Comparison of ENCODE assay signal across 8 cellular contexts in the genomic region with DNA sequence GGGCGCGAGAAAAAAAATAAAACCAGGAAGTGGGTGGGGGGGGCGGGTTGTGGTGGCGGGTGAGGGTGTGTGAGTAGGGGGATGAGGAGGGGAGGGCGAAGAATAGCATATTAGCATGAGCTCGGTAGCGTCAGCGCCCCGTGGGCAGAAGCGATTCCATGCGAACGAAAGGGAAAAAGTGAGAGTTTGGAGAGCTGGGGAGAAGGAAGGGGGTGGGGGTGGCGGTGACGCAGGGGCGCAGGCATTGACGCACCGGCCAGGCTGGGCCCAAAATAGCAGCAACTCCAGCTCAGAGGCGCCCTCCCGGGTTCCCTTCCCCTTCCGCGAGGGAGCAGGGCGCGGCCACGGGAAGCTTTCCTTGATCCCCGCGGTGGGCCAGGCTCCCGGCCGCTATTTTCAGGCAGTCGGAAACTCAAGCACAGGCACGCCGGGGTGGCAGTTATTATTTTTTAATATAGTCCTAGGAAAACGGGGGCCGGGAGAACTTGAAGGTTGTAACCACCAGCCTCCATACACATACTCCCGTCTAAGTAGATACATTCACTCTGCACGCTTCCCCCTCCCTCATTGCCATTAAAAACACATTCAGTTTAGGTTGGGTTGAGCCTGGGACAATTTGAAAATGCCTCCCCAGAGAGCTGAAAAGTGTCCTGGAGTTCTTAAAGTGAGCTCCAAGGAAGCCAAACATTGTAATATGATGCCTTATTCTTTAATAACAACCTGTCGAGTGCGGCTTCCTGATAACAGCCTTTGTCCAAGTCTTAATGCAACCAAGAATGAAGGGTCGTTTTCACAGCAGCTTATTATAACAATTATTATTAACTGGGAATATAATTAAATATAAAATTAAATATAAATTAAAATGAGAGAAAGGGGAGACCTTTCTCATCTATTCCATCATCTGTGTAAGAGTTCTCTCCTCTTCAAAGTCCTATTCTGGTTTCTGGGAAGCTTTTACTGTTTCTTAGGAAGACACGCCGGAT. TPM values are rescaled to one million over a fixed set of nuclear protein-coding genes. Genes with fewer than 3 reads are reported as not detected.
DNase-seq lines count a peak whose midpoint lies in the region; ATAC-seq and TF ChIP-seq lines count a peak whose summit lies in the region.

No MANE protein-coding gene starts in this region.

- H3K9ac ChIP-seq in SK-N-SH = peak overlapping the region; percentile 74

- H3K9me3 ChIP-seq in Caco-2 (no peaks in the 10 kb centered on the region), SK-N-SH (no peaks in the 10 kb centered on the region), osteoblast (ENCODE audit: low read depth, low read length) (no peaks in the 10 kb centered on the region), thoracic aorta (no peaks in the 10 kb centered on the region)

- 3% methylated on average over 32 of the region's 40 CpGs for WGBS in SK-N-SH (ENCODE audit: low lambda C conversion rate)

- H3K36me3 Mint-ChIP-seq in Caco-2 (ENCODE audit: insufficient read depth, unreplicated experiment) = peaks cover 37% of the 10 kb centered on the region
- H3K36me3 Mint-ChIP-seq in activated naive CD8-positive, alpha-beta T cell = peaks cover 11% of the 10 kb centered on the region

- H2AFZ ChIP-seq in SK-N-SH (ENCODE audit: low read depth) (peak overlapping the region; percentile 88), osteoblast (ENCODE audit: low read length) (no peak overlapping the region)

- H3K9me3 Mint-ChIP-seq in Caco-2 (ENCODE audit: unreplicated experiment) = no peaks in the 10 kb centered on the region
- H3K9me3 Mint-ChIP-seq in activated naive CD8-positive, alpha-beta T cell (ENCODE audit: low read depth) = no peaks in the 10 kb centered on the region

- peaks cover 3% of the 10 kb centered on the region for H3K27me3 Mint-ChIP-seq in Caco-2 (ENCODE audit: insufficient read depth, unreplicated experiment)
- H3K27me3 Mint-ChIP-seq in activated naive CD8-positive, alpha-beta T cell = no peaks in the 10 kb centered on the region

- TF ChIP-seq CTCF in Caco-2 (IDR thresholded peaks at IDR 0.05; ENCODE audit: insufficient read depth in 1 of 2, low read depth in 1 of 2, low read length in 1 of 2, severe bottlenecking in 1 of 2, unreplicated experiment in 1 of 2) (no peak), SK-N-SH (IDR thresholded peaks at IDR 0.05) (0 out of 2 replicates have a peak, but pooled peaks have one; percentile 15), osteoblast (IDR thresholded peaks at IDR 0.05; ENCODE audit: extremely low read depth, low read depth, low read length) (no peak), thoracic aorta (IDR thresholded peaks at IDR 0.05) (no peak)

- intact Hi-C loops in Caco-2 (cut with micrococcal nuclease; ENCODE audit: unreplicated experiment) = loop anchor here (1.0 to 10.0 kb wide), 9 partner anchors 66 to 957 kb away; no protein-coding TSS in a partner anchor

- no peaks in the 10 kb centered on the region for H3K9me2 ChIP-seq in SK-N-SH

- no peaks in the 10 kb centered on the region for H4K20me1 ChIP-seq in SK-N-SH (ENCODE audit: insufficient read depth)
- H4K20me1 ChIP-seq in osteoblast (ENCODE audit: insufficient read depth, low read length) = no peaks in the 10 kb centered on the region

- peak overlapping the region; percentile 97 for H3K27ac Mint-ChIP-seq in Caco-2 (ENCODE audit: unreplicated experiment)
- H3K27ac Mint-ChIP-seq in activated naive CD8-positive, alpha-beta T cell = peak overlapping the region; percentile 95

- H3K27me3 ChIP-seq in Caco-2 (replicated peaks; ENCODE audit: control insufficient read depth, insufficient read depth, low read length) (no peaks in the 10 kb centered on the region), SK-N-SH (ENCODE audit: insufficient read depth) (peaks cover 23% of the 10 kb centered on the region), osteoblast (ENCODE audit: insufficient read depth, low read length) (no peaks in the 10 kb centered on the region), thoracic aorta (replicated peaks; ENCODE audit: insufficient read depth) (no peaks in the 10 kb centered on the region)

- ATAC-seq in GM21619 (IDR thresholded peaks at IDR 0.05; ENCODE audit: unreplicated experiment) (peak; percentile 23), thoracic aorta (ENCODE audit: insufficient number of reproducible peaks, low FRiP score, low read depth) (peak; percentile 13)

- no peak for TF ChIP-seq RAD21 in SK-N-SH (IDR thresholded peaks at IDR 0.05; ENCODE audit: low read length)

- H3F3A ChIP-seq in SK-N-SH (replicated peaks; ENCODE audit: insufficient read depth) = peaks cover 18% of the 10 kb centered on the region

- TSS peak; percentile 29 for BruUV-seq in Caco-2 (replicated peaks; lab: Mats Ljungman, UMichigan)

- no peaks in the 10 kb centered on the region for H3K36me3 ChIP-seq in Caco-2 (ENCODE audit: control insufficient read depth, insufficient read depth, low read length)
- H3K36me3 ChIP-seq in SK-N-SH (replicated peaks in 1 of 2; ENCODE audit: control insufficient read depth in 1 of 2, insufficient read depth in 2 of 2, low read length in 1 of 2) = peaks cover 0 to 3% of the 10 kb centered on the region in 2 experiments
- H3K36me3 ChIP-seq in osteoblast (ENCODE audit: insufficient read depth, low read length) = no peaks in the 10 kb centered on the region
- no peaks in the 10 kb centered on the region for H3K36me3 ChIP-seq in thoracic aorta

- peak overlapping the region; percentile 94 for H3K4me3 Mint-ChIP-seq in Caco-2 (ENCODE audit: unreplicated experiment)
- peak overlapping the region; percentile 92 for H3K4me3 Mint-ChIP-seq in activated naive CD8-positive, alpha-beta T cell

- H3K4me2 ChIP-seq in SK-N-SH = peak overlapping the region; percentile 98
- H3K4me2 ChIP-seq in osteoblast (ENCODE audit: insufficient read depth, low read length) = peak overlapping the region; percentile 100

- peaks cover 8% of the 10 kb centered on the region for H3K4me1 Mint-ChIP-seq in Caco-2 (ENCODE audit: low read depth, unreplicated experiment)
- peaks cover 62% of the 10 kb centered on the region for H3K4me1 Mint-ChIP-seq in activated naive CD8-positive, alpha-beta T cell (ENCODE audit: low read depth)

- DNase-seq in Caco-2 (peak; percentile 74 to 78), Kasumi-1 (lab: John Stamatoyannopoulos, UW) (peak; percentile 88), SK-N-SH (peak; percentile 67), glomerular visceral epithelial cell (ENCODE audit: extremely low spot score) (peak; percentile 85), osteoblast (ENCODE audit: insufficient read length, low spot score, missing footprints) (peak; percentile 96), thoracic aorta (ENCODE audit: low spot score) (peak; percentile 74)

- no peaks in the 10 kb centered on the region for H3K4me1 ChIP-seq in Caco-2
- peaks cover 6 to 19% of the 10 kb centered on the region in 2 experiments; a peak in 3 of 4 replicates for H3K4me1 ChIP-seq in SK-N-SH (ENCODE audit: control insufficient read depth in 1 of 2, insufficient read depth in 2 of 2, low read depth in 1 of 2, low read length in 1 of 2)
- peaks cover 11% of the 10 kb centered on the region for H3K4me1 ChIP-seq in osteoblast (ENCODE audit: insufficient read depth, low read length)
- peaks cover 12 to 25% of the 10 kb centered on the region in 2 donors for H3K4me1 ChIP-seq in thoracic aorta (ENCODE audit: control insufficient read depth in 1 of 2, low read depth in 2 of 2)

- CTCF ChIA-PET in Caco-2 (lab: Charles Lee) (interaction anchor here (0.5 to 1.6 kb wide), 12 partner anchors 65 to 1610 kb away, joined by 3 to 7 read pairs (median 3); no protein-coding TSS in a partner anchor), SK-N-SH (lab: Yijun Ruan, JAX) (interaction anchor here (0.7 to 5.4 kb wide), 25 partner anchors 9 to 295 kb away, joined by 3 to 87 read pairs (median 3); no protein-coding TSS in a partner anchor)

- TF ChIP-seq EP300 in SK-N-SH (IDR thresholded peaks at IDR 0.05; ENCODE audit: borderline replicate concordance in 1 of 2, low read depth in 1 of 2, low read length in 1 of 2) = no peak

- H3K4me3 ChIP-seq in Caco-2 (ENCODE audit: low read depth, low read length) (peak overlapping the region; percentile 61), SK-N-SH (ENCODE audit: low read depth in 2 of 2, low read length in 1 of 2) (peak overlapping the region; percentile 60 to 75), osteoblast (ENCODE audit: insufficient read depth, low read length) (peak overlapping the region; percentile 76), thoracic aorta (peak overlapping the region; percentile 92)

- POLR2A ChIA-PET in Caco-2 (lab: Charles Lee) = interaction anchor here (0.7 to 1.5 kb wide), 3 partner anchors 8 to 65 kb away, joined by 3 to 5 read pairs (median 5); no protein-coding TSS in a partner anchor
- POLR2A ChIA-PET in SK-N-SH (lab: Yijun Ruan, JAX) = no interaction called here

- H3K27ac ChIP-seq in SK-N-SH (ENCODE audit: low read depth in 2 of 2, low read length in 1 of 2) (peak overlapping the region; percentile 62 to 93; a peak in 3 of 4 replicates), osteoblast (ENCODE audit: low read depth, low read length) (peak overlapping the region; percentile 98), thoracic aorta (peak overlapping the region; percentile 93 to 96)

- no peaks in the 10 kb centered on the region for H3K79me2 ChIP-seq in SK-N-SH (ENCODE audit: insufficient read depth)
- H3K79me2 ChIP-seq in osteoblast (ENCODE audit: insufficient read depth, low read length) = peaks cover 12% of the 10 kb centered on the region

TF ChIP-seq in SK-N-SH, 30 proteins besides CTCF, POLR2A, EP300 and RAD21 (continues in another document):
- peak; percentile 59; the same call in 1 of the 2 replicates for TF ChIP-seq ELF1 (IDR thresholded peaks at IDR 0.05)
- TF ChIP-seq GATA2 (CRISPR knock-in tag; IDR thresholded peaks at IDR 0.05) = no peak
- TF ChIP-seq FOXJ3 (CRISPR knock-in tag; IDR thresholded peaks at IDR 0.05) = no peak
- no peak for TF ChIP-seq RCOR1 (IDR thresholded peaks at IDR 0.05; ENCODE audit: low read length)
- TF ChIP-seq MEF2A (IDR thresholded peaks at IDR 0.05; ENCODE audit: borderline replicate concordance, low read depth) = peak; percentile 90
- no peak for TF ChIP-seq SMC3 (IDR thresholded peaks at IDR 0.05; ENCODE audit: low read depth, low read length)
- TF ChIP-seq, protein P1, sequence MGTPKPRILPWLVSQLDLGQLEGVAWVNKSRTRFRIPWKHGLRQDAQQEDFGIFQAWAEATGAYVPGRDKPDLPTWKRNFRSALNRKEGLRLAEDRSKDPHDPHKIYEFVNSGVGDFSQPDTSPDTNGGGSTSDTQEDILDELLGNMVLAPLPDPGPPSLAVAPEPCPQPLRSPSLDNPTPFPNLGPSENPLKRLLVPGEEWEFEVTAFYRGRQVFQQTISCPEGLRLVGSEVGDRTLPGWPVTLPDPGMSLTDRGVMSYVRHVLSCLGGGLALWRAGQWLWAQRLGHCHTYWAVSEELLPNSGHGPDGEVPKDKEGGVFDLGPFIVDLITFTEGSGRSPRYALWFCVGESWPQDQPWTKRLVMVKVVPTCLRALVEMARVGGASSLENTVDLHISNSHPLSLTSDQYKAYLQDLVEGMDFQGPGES (IDR thresholded peaks at IDR 0.05; ENCODE audit: low read depth, low read length) = no peak

RNA-seq across cellular contexts. Expression of a gene that starts 2.3 kb away (rescaled TPM):
- total RNA-seq in Caco-2 (2022) (0.91 and 0.97 TPM in 2 replicates), osteoblast (0.72 and 0.88 TPM in 2 replicates), thoracic aorta (10 to 100 TPM in 1 of 2 donors, 1 to 10 TPM in 1; 4.4 to 11.5 TPM)
- polyA plus RNA-seq in SK-N-SH (2012; rRNA removed) = 13.9 and 16.2 TPM in 2 replicates
- polyA plus RNA-seq in SK-N-SH (2012; cell fraction: cytosol; rRNA removed) = 4.2 and 9.1 TPM in 2 replicates
- polyA plus RNA-seq in SK-N-SH (2012; cell fraction: nucleus; rRNA removed) = 56.6 and 90.7 TPM in 2 replicates

Comparison
In these comparisons a context has a peak if more than half of its experiments do, and no peak if none do; other contexts are left out.
1. Peak in every context shown above with its lines: DNase-seq, ATAC-seq, H3K4me3 ChIP-seq and H3K27ac ChIP-seq.